ENCODE assay signal across 29 cellular contexts in the genomic region with DNA sequence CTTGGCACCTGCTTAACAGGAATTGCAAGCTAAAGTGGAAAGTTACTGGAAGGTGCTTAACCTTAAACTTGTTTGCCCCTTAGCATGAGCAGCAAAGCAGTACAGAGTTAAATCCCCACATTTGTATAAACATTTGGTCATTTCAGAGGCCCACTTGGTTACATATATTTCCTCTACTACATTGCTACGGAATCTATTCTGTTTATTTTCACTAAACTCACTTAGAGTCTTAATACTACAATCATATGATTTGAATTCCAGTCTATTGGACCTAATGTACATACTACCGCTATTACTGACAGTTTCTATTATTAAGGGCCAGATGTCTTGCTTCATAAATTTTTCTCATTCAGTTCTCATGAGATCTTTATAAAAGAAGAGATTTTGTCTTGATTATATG.
"Had no signal": no experiment of that assay in that cellular context is flagged by ENCODE, and none has a peak within 500 bp of the region (broad histone marks: within the 10 kb centered on the region; RNA-seq: fewer than 3 reads in every experiment).

No MANE protein-coding gene starts in this region.

- H3K27me3 ChIP-seq: ascending aorta, cardiac muscle cell had no signal

- DNase-seq: activated B cell treated with CpG ODN at 0.5 μM for 24 hours; activated CD4-positive, alpha-beta memory T cell treated with anti-CD3 and anti-CD28 coated beads for 36 hours; activated CD4-positive, alpha-beta T cell treated with anti-CD3 and anti-CD28 coated beads for 4 hours; activated CD4-positive, alpha-beta T cell treated with anti-CD3 and anti-CD28 coated beads, Interleukin-2, amount 10 ng/mL, durations not matched to agents 24 days and 14 days; activated CD4-positive, alpha-beta T cell treated with anti-CD3 and anti-CD28 coated beads, Interleukin-2, amount 50 U/mL, for 1 hour; activated CD4-positive, alpha-beta T cell treated with anti-CD3 and anti-CD28 coated beads, Interleukin-2, amount 50 U/mL, for 4 hours; activated CD4-positive, CD25-positive, alpha-beta regulatory T cell treated with anti-CD3 and anti-CD28 coated beads, Interleukin-2, amount 50 U/mL, for 72 hours; activated CD8-positive, alpha-beta memory T cell treated with anti-CD3 and anti-CD28 coated beads, Interleukin-2, amount 50 U/mL, for 4 hours; activated CD8-positive, alpha-beta T cell treated with anti-CD3 and anti-CD28 coated beads for 36 hours; activated effector memory CD4-positive, alpha-beta T cell treated with anti-CD3 and anti-CD28 coated beads, Interleukin-2, amount 50 U/mL, for 16 hours; activated naive CD4-positive, alpha-beta T cell treated with anti-CD3 and anti-CD28 coated beads, Interleukin-2, amount 10 ng/mL, durations not matched to agents 7 days and 5 days; activated naive CD4-positive, alpha-beta T cell treated with Interleukin-2 at 50 U/mL for 16 hours; activated naive CD8-positive, alpha-beta T cell treated with anti-CD3 and anti-CD28 coated beads, Interleukin-2, amount 10 ng/mL, durations not matched to agents 7 days and 5 days; activated naive CD8-positive, alpha-beta T cell treated with anti-CD3 and anti-CD28 coated beads, Interleukin-2, amount 50 U/mL, for 24 hours; activated T-cell treated with anti-CD3 and anti-CD28 coated beads for 4 hours; activated T-cell treated with anti-CD3 and anti-CD28 coated beads, Interleukin-2, amount 50 U/mL, for 1 hour; activated T-cell treated with anti-CD3 and anti-CD28 coated beads, Interleukin-2, amount 50 U/mL, for 4 hours; activated T-cell treated with anti-CD3 and anti-CD28 coated beads, Interleukin-2, amount 50 U/mL, for 72 hours; amygdala; anterior cingulate cortex; caudate nucleus; cerebellar nuclear complex; T-helper 1 cell; T-helper 2 cell; T-helper 9 cell had no signal

- H3K4me3 ChIP-seq: ascending aorta, cardiac muscle cell had no signal

- H3K4me1 ChIP-seq: ascending aorta had no signal

- H3K36me3 ChIP-seq: ascending aorta, cardiac muscle cell had no signal

- ATAC-seq: activated CD8-positive, alpha-beta T cell treated with anti-CD3 and anti-CD28 coated beads for 36 hours; activated naive CD8-positive, alpha-beta T cell treated with anti-CD3 and anti-CD28 coated beads, Interleukin-2, amount 50 U/mL, for 24 hours; activated T-cell treated with anti-CD3 and anti-CD28 coated beads, Interleukin-2, amount 50 U/mL, for 4 hours; activated T-cell treated with anti-CD3 and anti-CD28 coated beads, Interleukin-2, amount 50 U/mL, for 72 hours; activated T-helper 17 cell treated with anti-CD3 and anti-CD28 coated beads, Interleukin-2, amount 50 U/mL, for 72 hours had no signal

- H3K27ac ChIP-seq: ascending aorta, cardiac muscle cell, VCaP had no signal

- H3K9me3 ChIP-seq: ascending aorta had no signal
